In the genomic region with DNA sequence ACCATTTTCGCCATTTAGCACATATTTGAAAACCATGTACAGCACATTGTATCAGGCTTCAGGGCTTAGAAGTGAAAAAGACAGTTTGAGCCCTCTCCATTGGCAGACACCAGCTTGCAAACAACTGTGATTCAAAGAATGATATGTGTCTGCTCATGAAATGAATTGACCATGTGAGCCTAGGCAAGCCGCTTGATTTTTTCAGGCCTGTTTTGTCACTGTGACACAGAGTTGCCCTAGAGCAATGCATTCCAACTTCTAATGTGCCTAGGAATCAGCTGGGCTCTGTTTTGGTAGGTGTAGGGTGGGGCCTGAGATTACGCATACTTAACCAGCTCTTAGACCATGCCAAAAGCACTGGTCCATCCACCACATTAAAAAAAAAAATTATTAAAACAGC, we compare ENCODE assay signal across 21 cellular contexts. TPM values are rescaled to one million over a fixed set of nuclear protein-coding genes. Genes with fewer than 3 reads are reported as not detected.
DNase-seq lines count a peak whose midpoint lies in the region; ATAC-seq and TF ChIP-seq lines count a peak whose summit lies in the region.
"Had no signal": no experiment of that assay in that cellular context is flagged by ENCODE, and none has a peak within 500 bp of the region (broad histone marks: within the 10 kb centered on the region; RNA-seq: fewer than 3 reads in every experiment).

No MANE protein-coding gene starts in this region.

- H3K18ac ChIP-seq in mesendoderm (ENCODE audit: low read length) = no peak overlapping the region

- no peak overlapping the region for H4K5ac ChIP-seq in mesendoderm (ENCODE audit: low read length)

- no peak overlapping the region for H3K9ac ChIP-seq in mesendoderm (ENCODE audit: low read length)

- H2BK15ac ChIP-seq in mesendoderm (replicated peaks; ENCODE audit: low read depth) = no peak overlapping the region

- H3K27ac ChIP-seq in mesendoderm (ENCODE audit: low read depth, low read length) (no peak overlapping the region), esophagus muscularis mucosa (replicated peaks in 1 of 4) (no peak overlapping the region)

- peak; percentile 71 for DNase-seq in ELF-1 (ENCODE audit: low read depth, low spot score)
- peak; percentile 62 for DNase-seq in epithelial cell of esophagus (ENCODE audit: low read depth)
- DNase-seq in mesendoderm = peak; percentile 22
- no peak for DNase-seq in stimulated activated effector memory CD8-positive, alpha-beta T cell treated with anti-CD3 and anti-CD28 coated beads, Interleukin-12 subunit alpha, Interleukin-12 subunit beta, amount 100 ng/mL, for 72 hours (ENCODE audit: low spot score in 2 of 2)
- no peak for DNase-seq in esophagus muscularis mucosa (ENCODE audit: extremely low spot score)
- DNase-seq: ACHN; BE2C; C1 segment of cervical spinal cord; CD4-positive, CD25-positive, alpha-beta regulatory T cell; CD8-positive, alpha-beta memory T cell; COR-L47; DMS 273 treated with DMSO at 0.1 percent for 48 hours; DMS53; DND-41; GDM1; GOT3; H7; HFFc6 had no signal

- no peak overlapping the region for H3K23ac ChIP-seq in mesendoderm (ENCODE audit: low read length)

- no peak overlapping the region for H3K4me2 ChIP-seq in mesendoderm (ENCODE audit: low read length)

- H3K27me3 ChIP-seq in mesendoderm (ENCODE audit: insufficient read depth, low read length, poor library complexity) (no peaks in the 10 kb centered on the region), esophagus muscularis mucosa (no peaks in the 10 kb centered on the region)
- H3K27me3 ChIP-seq: BE2C had no signal

- ATAC-seq in stimulated activated effector memory CD8-positive, alpha-beta T cell treated with anti-CD3 and anti-CD28 coated beads, Interleukin-12 subunit alpha, Interleukin-12 subunit beta, amount 100 ng/mL, for 72 hours = peak; percentile 70
- ATAC-seq in HG03196 (IDR thresholded peaks at IDR 0.05; ENCODE audit: unreplicated experiment) (no peak), HG02840 (IDR thresholded peaks at IDR 0.05; ENCODE audit: low FRiP score, unreplicated experiment) (no peak)
- ATAC-seq: HCT116 had no signal

- no CpG with 5 or more reads among the region's 3 CpGs for WGBS in mesendoderm (ENCODE audit: extremely low coverage, insufficient coverage, low lambda C conversion rate)
- 94% methylated on average over 3 of the region's 3 CpGs for WGBS in esophagus muscularis mucosa

- no peak overlapping the region for H2AK5ac ChIP-seq in mesendoderm (ENCODE audit: low read length)

- H3K9me3 ChIP-seq in esophagus muscularis mucosa = peaks cover 0 to 6% (median 0%) of the 10 kb centered on the region in 4 donors
- H3K9me3 ChIP-seq: BE2C had no signal

- no peak for TF ChIP-seq POLR2A in esophagus muscularis mucosa (IDR thresholded peaks at IDR 0.05; ENCODE audit: low read depth)

- H3K56ac ChIP-seq in mesendoderm (ENCODE audit: low read length) = no peak overlapping the region

- peaks cover 1% of the 10 kb centered on the region for H3K4me1 ChIP-seq in mesendoderm (ENCODE audit: control insufficient read depth, low read depth, low read length)
- no peaks in the 10 kb centered on the region for H3K4me1 ChIP-seq in esophagus muscularis mucosa
- H3K4me1 ChIP-seq: BE2C had no signal

- intact Hi-C loops in esophagus muscularis mucosa (cut with DNase I) = no loop called here

- TF ChIP-seq CTCF in epithelial cell of esophagus (IDR thresholded peaks at IDR 0.05; ENCODE audit: insufficient read depth, low read depth, low read length, missing control alignments) (no peak), esophagus muscularis mucosa (IDR thresholded peaks at IDR 0.05) (no peak)

- TF ChIP-seq EP300 in esophagus muscularis mucosa (IDR thresholded peaks at IDR 0.05) = no peak

- H3K4me1 Mint-ChIP-seq in stimulated activated effector memory CD8-positive, alpha-beta T cell treated with anti-CD3 and anti-CD28 coated beads, Interleukin-12 subunit alpha, Interleukin-12 subunit beta, amount 100 ng/mL, for 72 hours = peaks cover 33% of the 10 kb centered on the region

- H3K4ac ChIP-seq in mesendoderm (ENCODE audit: low read depth, low read length) = no peak overlapping the region

- no peak overlapping the region for H2BK5ac ChIP-seq in mesendoderm (ENCODE audit: low read length)

- peaks cover 89% of the 10 kb centered on the region for H3K36me3 Mint-ChIP-seq in stimulated activated effector memory CD8-positive, alpha-beta T cell treated with anti-CD3 and anti-CD28 coated beads, Interleukin-12 subunit alpha, Interleukin-12 subunit beta, amount 100 ng/mL, for 72 hours

- no peak overlapping the region for H4K8ac ChIP-seq in mesendoderm (ENCODE audit: low read depth, low read length)

- no peak overlapping the region for H3K4me3 Mint-ChIP-seq in stimulated activated effector memory CD8-positive, alpha-beta T cell treated with anti-CD3 and anti-CD28 coated beads, Interleukin-12 subunit alpha, Interleukin-12 subunit beta, amount 100 ng/mL, for 72 hours
- H3K4me3 Mint-ChIP-seq: CD4-positive, CD25-positive, alpha-beta regulatory T cell; CD8-positive, alpha-beta memory T cell; HFFc6 had no signal

- no peak overlapping the region for H3K27ac Mint-ChIP-seq in stimulated activated effector memory CD8-positive, alpha-beta T cell treated with anti-CD3 and anti-CD28 coated beads, Interleukin-12 subunit alpha, Interleukin-12 subunit beta, amount 100 ng/mL, for 72 hours
- H3K27ac Mint-ChIP-seq: CD4-positive, CD25-positive, alpha-beta regulatory T cell had no signal

- H3K79me2 ChIP-seq in mesendoderm (ENCODE audit: control insufficient read depth, insufficient read depth, low read length) = no peaks in the 10 kb centered on the region

- no peaks in the 10 kb centered on the region for H3K79me1 ChIP-seq in mesendoderm (ENCODE audit: low read length)

- H2BK120ac ChIP-seq in mesendoderm (ENCODE audit: low read depth, low read length) = no peak overlapping the region

- H3K36me3 ChIP-seq in mesendoderm (ENCODE audit: control insufficient read depth, insufficient read depth, low read length) (peaks cover 2% of the 10 kb centered on the region), esophagus muscularis mucosa (peaks cover 35 to 80% (median 61%) of the 10 kb centered on the region in 4 donors)

- no peak overlapping the region for H3K4me3 ChIP-seq in epithelial cell of esophagus (ENCODE audit: low read length)
- H3K4me3 ChIP-seq in mesendoderm (ENCODE audit: low read length) = no peak overlapping the region
- H3K4me3 ChIP-seq in esophagus muscularis mucosa = no peak overlapping the region

- peaks cover 3% of the 10 kb centered on the region for H3K9me3 Mint-ChIP-seq in stimulated activated effector memory CD8-positive, alpha-beta T cell treated with anti-CD3 and anti-CD28 coated beads, Interleukin-12 subunit alpha, Interleukin-12 subunit beta, amount 100 ng/mL, for 72 hours

RNA-seq across cellular contexts. Expression of a gene that starts 53.0 kb away (rescaled TPM):
- polyA plus RNA-seq in mesendoderm (2013, experiment 1 of 2) = 38.4 TPM
- polyA plus RNA-seq in mesendoderm (2013, experiment 2 of 2) = 38.1 TPM
- total RNA-seq in esophagus muscularis mucosa = 10 to 100 TPM; 32.1 to 52.3 (median 35.0) TPM

Comparison
In these comparisons a context has a peak if more than half of its experiments do, and no peak if none do; other contexts are left out.
1. DNase-seq: peak in ELF-1 (single experiment), epithelial cell of esophagus (single experiment) and mesendoderm (single experiment); none in stimulated activated effector memory CD8-positive, alpha-beta T cell treated with anti-CD3 and anti-CD28 coated beads, Interleukin-12 subunit alpha, Interleukin-12 subunit beta, amount 100 ng/mL, for 72 hours (0 of 2) and esophagus muscularis mucosa (single experiment).